Comparison of ENCODE assay signal across 8 cellular contexts in the genomic region with DNA sequence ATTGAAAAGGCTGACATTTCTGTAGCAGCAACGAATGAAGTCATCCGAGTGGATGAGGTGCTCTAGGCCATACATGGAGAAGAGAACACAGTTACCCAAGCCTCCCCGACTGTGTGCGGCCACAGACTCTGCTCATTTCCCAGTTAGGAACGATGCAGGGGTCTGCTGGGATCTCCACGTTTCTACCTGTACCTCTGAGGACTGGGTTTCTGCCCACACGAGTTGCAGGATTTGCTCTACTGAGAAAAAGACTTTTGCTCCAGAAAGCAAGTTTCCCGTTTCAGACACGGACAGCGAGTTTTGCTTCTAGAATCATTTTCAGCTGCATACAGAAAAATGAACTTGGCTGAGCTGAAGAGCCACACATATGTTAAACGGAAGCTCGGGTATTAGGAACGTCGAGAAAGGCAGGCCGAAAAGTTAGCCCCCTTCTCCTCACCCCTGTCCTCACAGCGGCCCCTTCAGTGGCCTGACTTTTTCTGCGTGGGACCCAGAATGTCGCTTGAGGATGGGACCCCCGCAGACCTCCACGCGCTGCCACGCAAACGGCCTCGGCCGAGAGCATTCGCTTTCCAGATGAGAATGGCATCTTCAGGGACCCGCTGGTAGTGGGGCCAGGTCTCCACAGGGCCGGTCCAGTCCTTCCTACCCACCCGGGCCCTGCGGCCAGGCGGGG. TPM values are rescaled to one million over a fixed set of nuclear protein-coding genes. Genes with fewer than 3 reads are reported as not detected.
A peak's percentile ranks its signal among the peaks of the same experiment; 100 is the strongest.
DNase-seq lines count a peak whose midpoint lies in the region; ATAC-seq, FAIRE-seq and TF ChIP-seq lines count a peak whose summit lies in the region.

No MANE protein-coding gene starts in this region.

- H3K4me3 ChIP-seq in ovary, result peak overlapping the region; percentile 90

- whole genome bisulfite sequencing in ovary, 3 donors, result 8 to 10% (median 10%) methylated on average over 27 to 31 of the region's 31 CpGs

- no peak overlapping the region for H3K27ac Mint-ChIP-seq in T-cell

- no peaks in the 10 kb centered on the region for H3K27me3 ChIP-seq in ovary

- CTCF ChIA-PET in T-cell (lab: Charles Lee), result no interaction called here

- H3K36me3 Mint-ChIP-seq in T-cell, result no peaks in the 10 kb centered on the region

- intact Hi-C loops in ovary (cut with DNase I), result loop anchor here in 2 of 4 donors (10.0 kb wide), 3 partner anchors 67 to 217 kb away; a partner anchor contains a TSS

- peaks cover 53 to 66% of the 10 kb centered on the region in 2 donors for H3K27me3 Mint-ChIP-seq in T-cell

- TF ChIP-seq CTCF in ovary (IDR thresholded peaks at IDR 0.05), result no peak
- TF ChIP-seq CTCF in GM13977 (IDR thresholded peaks at IDR 0.05; ENCODE audit: extremely low read depth, insufficient read depth, missing control alignments), result no peak

- in situ Hi-C loops in GM13977 (cut with MboI; ENCODE audit: low pct_unique_long_range_greater_than_20kb, low sequenced_read_pairs, unreplicated experiment), result no loop called here

- DNase-seq in GM19239 (ENCODE audit: insufficient read length, low spot score) (no peak), T-cell (no peak), fibroblast of peridontal ligament (ENCODE audit: extremely low read depth) (peak; percentile 63), ovary (no peak), NCI-H526 treated with DMSO at 0.1 percent for 48 hours (lab: John Stamatoyannopoulos, UW) (no peak), GF-D8 (lab: John Stamatoyannopoulos, UW) (no peak), GM13977 (ENCODE audit: low spot score) (no peak)
- DNase-seq in stimulated activated CD4-positive, alpha-beta T cell treated with anti-CD3 and anti-CD28 coated beads, Interleukin-1b, Interleukin-23, amount 100 ng/mL, for 48 hours, result no peak

- FAIRE-seq in GM19239 (lab: Jason Lieb, UNC), result peak; percentile 26

- H3K9me3 ChIP-seq in ovary, result no peaks in the 10 kb centered on the region

- H3K9me3 Mint-ChIP-seq in T-cell, result no peaks in the 10 kb centered on the region

- H3K4me3 Mint-ChIP-seq in T-cell, result peak overlapping the region; percentile 51 to 63 (median 54)

- peaks cover 10% of the 10 kb centered on the region for H3K4me1 ChIP-seq in ovary (ENCODE audit: insufficient read depth)

- TF ChIP-seq POLR2A in ovary (IDR thresholded peaks at IDR 0.05), result no peak

- ATAC-seq in T-cell (replicated peaks in 1 of 4), result no peak

- no peaks in the 10 kb centered on the region for H3K36me3 ChIP-seq in ovary

- TF ChIP-seq EP300 in ovary (IDR thresholded peaks at IDR 0.05), result no peak

- peaks cover 12 to 31% (median 16%) of the 10 kb centered on the region in 3 donors for H3K4me1 Mint-ChIP-seq in T-cell

- POLR2A ChIA-PET in T-cell (lab: Charles Lee), result no interaction called here

- peak overlapping the region; percentile 86 to 96 for H3K27ac ChIP-seq in ovary

RNA-seq across cellular contexts. Expression of a gene that starts 0.6 kb away (rescaled TPM):
- total RNA-seq in T-cell (1 to 10 TPM in 4 of 5 donors, under 1 TPM in 1; 0.60 to 2.0 (median 1.5) TPM), ovary (100 to 1,000 TPM in 3 of 7 donors, 10 to 100 TPM in 4; 37.9 to 188 (median 62.8) TPM)
- 100 to 1,000 TPM in 1 of 2 donors, 10 to 100 TPM in 1; 44.3 to 163 TPM for polyA plus RNA-seq in ovary

Comparison
In these comparisons a context has a peak if more than half of its experiments do, and no peak if none do; other contexts are left out.
1. RNA of a gene that starts 0.6 kb away (total RNA-seq): 37.9 to 188 TPM in ovary; 0.60 to 2.0 TPM in T-cell; every median in the first group is over 10 times any median in the second.